In the genomic region with DNA sequence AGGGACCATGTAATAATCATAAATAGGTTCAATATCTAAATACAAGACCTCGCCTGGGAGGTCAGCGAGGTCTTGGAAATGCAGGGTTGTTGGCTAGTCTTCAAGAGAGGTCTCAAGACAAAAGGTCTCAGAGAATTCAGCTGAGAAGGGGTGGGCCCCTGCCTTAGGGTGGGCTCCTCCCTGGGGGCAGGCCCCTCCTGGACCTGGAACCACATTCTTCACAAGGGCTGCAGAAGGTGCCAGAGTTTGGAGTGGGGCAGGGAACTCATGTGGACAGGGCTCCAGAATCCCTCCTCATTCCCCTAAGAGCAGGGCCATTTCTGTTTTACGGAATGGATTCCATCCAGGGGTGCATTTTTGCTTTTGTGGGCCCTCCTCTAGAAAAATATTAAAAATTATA, we compare ENCODE assay signal across 31 cellular contexts. TPM values are rescaled to one million over a fixed set of nuclear protein-coding genes. Genes with fewer than 3 reads are reported as not detected.
DNase-seq lines count a peak whose midpoint lies in the region; ATAC-seq and TF ChIP-seq lines count a peak whose summit lies in the region.
"Had no signal": no experiment of that assay in that cellular context is flagged by ENCODE, and none has a peak within 500 bp of the region (broad histone marks: within the 10 kb centered on the region; RNA-seq: fewer than 3 reads in every experiment).

No MANE protein-coding gene starts in this region.

- no peak for ATAC-seq in activated CD8-positive, alpha-beta memory T cell treated with anti-CD3 and anti-CD28 coated beads, Interleukin-2, amount 10 ng/mL, durations not matched to agents 7 days and 5 days
- ATAC-seq in natural killer cell treated with Interleukin-12 subunit alpha and Interleukin-12 subunit beta and Interleukin-15 and Interleukin-18, amount 100 ng/mL, for 72 hours: no peak
- no peak for ATAC-seq in natural killer cell
- ATAC-seq in activated T-helper 17 cell treated with anti-CD3 and anti-CD28 coated beads, Interleukin-2, amount 50 U/mL, for 72 hours (replicated peaks): no peak
- ATAC-seq: A549, GM12878 had no signal

- intact Hi-C loops in natural killer cell (cut with micrococcal nuclease): no loop called here
- intact Hi-C loops in adrenal gland (cut with DNase I): no loop called here

- peaks cover 3% of the 10 kb centered on the region for H3K27me3 ChIP-seq in adrenal gland
- H3K27me3 ChIP-seq: BE2C, BLaER1 had no signal

- peak; percentile 55 for DNase-seq in activated CD8-positive, alpha-beta memory T cell treated with anti-CD3 and anti-CD28 coated beads for 24 hours
- no peak for DNase-seq in activated CD8-positive, alpha-beta memory T cell treated with anti-CD3 and anti-CD28 coated beads, Interleukin-2, amount 10 ng/mL, durations not matched to agents 7 days and 5 days
- peak; percentile 35 for DNase-seq in natural killer cell treated with Interleukin-12 subunit alpha and Interleukin-12 subunit beta and Interleukin-15 and Interleukin-18, amount 100 ng/mL, for 72 hours (ENCODE audit: low spot score)
- no peak for DNase-seq in natural killer cell
- peak; percentile 31 for DNase-seq in coronary artery (ENCODE audit: low spot score)
- DNase-seq in NCI-H524 (lab: John Stamatoyannopoulos, UW): no peak
- no peak for DNase-seq in adrenal gland
- DNase-seq: ACHN; BE2C; C1 segment of cervical spinal cord; CD4-positive, alpha-beta memory T cell; CD4-positive, CD25-positive, alpha-beta regulatory T cell; CD8-positive, alpha-beta memory T cell; COR-L47; DMS 273 treated with DMSO at 0.1 percent for 48 hours; DMS153; DMS53; DMS79; DND-41; EL; GDM1 had no signal

- H3K36me3 ChIP-seq in adrenal gland (replicated peaks in 1 of 2): no peaks in the 10 kb centered on the region
- H3K36me3 ChIP-seq: BE2C, BLaER1 had no signal

- peaks cover 2% of the 10 kb centered on the region for H3K9me3 Mint-ChIP-seq in activated CD8-positive, alpha-beta memory T cell treated with anti-CD3 and anti-CD28 coated beads, Interleukin-2, amount 10 ng/mL, durations not matched to agents 7 days and 5 days (ENCODE audit: low read depth)
- H3K9me3 Mint-ChIP-seq in natural killer cell treated with Interleukin-12 subunit alpha and Interleukin-12 subunit beta and Interleukin-15 and Interleukin-18, amount 100 ng/mL, for 72 hours: peaks cover 4% of the 10 kb centered on the region
- H3K9me3 Mint-ChIP-seq in natural killer cell: no peaks in the 10 kb centered on the region
- H3K9me3 Mint-ChIP-seq in activated T-helper 17 cell treated with anti-CD3 and anti-CD28 coated beads, Interleukin-2, amount 50 U/mL, for 72 hours: no peaks in the 10 kb centered on the region

- H3K4me1 ChIP-seq in adrenal gland (replicated peaks in 1 of 2): no peaks in the 10 kb centered on the region
- H3K4me1 ChIP-seq: A549, BE2C, BLaER1 had no signal

- TF ChIP-seq CTCF in natural killer cell (IDR thresholded peaks at IDR 0.05) (no peak), coronary artery (IDR thresholded peaks at IDR 0.05) (no peak), adrenal gland (IDR thresholded peaks at IDR 0.05) (no peak)

- H3K4me3 ChIP-seq in coronary artery (no peak overlapping the region), adrenal gland (no peak overlapping the region)
- H3K4me3 ChIP-seq: A549, BLaER1, GM12878 had no signal

- no peak overlapping the region for H3K27ac Mint-ChIP-seq in activated CD8-positive, alpha-beta memory T cell treated with anti-CD3 and anti-CD28 coated beads, Interleukin-2, amount 10 ng/mL, durations not matched to agents 7 days and 5 days
- no peak overlapping the region for H3K27ac Mint-ChIP-seq in natural killer cell treated with Interleukin-12 subunit alpha and Interleukin-12 subunit beta and Interleukin-15 and Interleukin-18, amount 100 ng/mL, for 72 hours
- no peak overlapping the region for H3K27ac Mint-ChIP-seq in natural killer cell
- H3K27ac Mint-ChIP-seq in activated T-helper 17 cell treated with anti-CD3 and anti-CD28 coated beads, Interleukin-2, amount 50 U/mL, for 72 hours: no peak overlapping the region
- H3K27ac Mint-ChIP-seq: CD14-positive monocyte; CD4-positive, alpha-beta memory T cell; CD4-positive, CD25-positive, alpha-beta regulatory T cell; CD8-positive, alpha-beta memory T cell had no signal

- peaks cover 5% of the 10 kb centered on the region for H3K4me1 Mint-ChIP-seq in activated CD8-positive, alpha-beta memory T cell treated with anti-CD3 and anti-CD28 coated beads, Interleukin-2, amount 10 ng/mL, durations not matched to agents 7 days and 5 days
- H3K4me1 Mint-ChIP-seq in natural killer cell treated with Interleukin-12 subunit alpha and Interleukin-12 subunit beta and Interleukin-15 and Interleukin-18, amount 100 ng/mL, for 72 hours (ENCODE audit: low read depth in 2 of 2): no peaks in the 10 kb centered on the region
- no peaks in the 10 kb centered on the region for H3K4me1 Mint-ChIP-seq in natural killer cell
- H3K4me1 Mint-ChIP-seq in activated T-helper 17 cell treated with anti-CD3 and anti-CD28 coated beads, Interleukin-2, amount 50 U/mL, for 72 hours: peaks cover 7% of the 10 kb centered on the region
- H3K4me1 Mint-ChIP-seq: CD4-positive, alpha-beta memory T cell; CD4-positive, CD25-positive, alpha-beta regulatory T cell; CD8-positive, alpha-beta memory T cell had no signal

- no peak for TF ChIP-seq POLR2A in adrenal gland (IDR thresholded peaks at IDR 0.05)

- H3K27me3 Mint-ChIP-seq in activated CD8-positive, alpha-beta memory T cell treated with anti-CD3 and anti-CD28 coated beads, Interleukin-2, amount 10 ng/mL, durations not matched to agents 7 days and 5 days: peaks cover 6% of the 10 kb centered on the region
- H3K27me3 Mint-ChIP-seq in natural killer cell treated with Interleukin-12 subunit alpha and Interleukin-12 subunit beta and Interleukin-15 and Interleukin-18, amount 100 ng/mL, for 72 hours: peaks cover 28 to 33% of the 10 kb centered on the region in 2 donors
- peaks cover 19 to 20% of the 10 kb centered on the region in 2 donors for H3K27me3 Mint-ChIP-seq in natural killer cell (ENCODE audit: low read depth in 2 of 2)
- peaks cover 24% of the 10 kb centered on the region for H3K27me3 Mint-ChIP-seq in activated T-helper 17 cell treated with anti-CD3 and anti-CD28 coated beads, Interleukin-2, amount 50 U/mL, for 72 hours
- H3K27me3 Mint-ChIP-seq: CD4-positive, CD25-positive, alpha-beta regulatory T cell had no signal

- H3K36me3 Mint-ChIP-seq in activated CD8-positive, alpha-beta memory T cell treated with anti-CD3 and anti-CD28 coated beads, Interleukin-2, amount 10 ng/mL, durations not matched to agents 7 days and 5 days: peaks cover under 1% of the 10 kb centered on the region
- no peaks in the 10 kb centered on the region for H3K36me3 Mint-ChIP-seq in natural killer cell treated with Interleukin-12 subunit alpha and Interleukin-12 subunit beta and Interleukin-15 and Interleukin-18, amount 100 ng/mL, for 72 hours
- no peaks in the 10 kb centered on the region for H3K36me3 Mint-ChIP-seq in natural killer cell
- H3K36me3 Mint-ChIP-seq in activated T-helper 17 cell treated with anti-CD3 and anti-CD28 coated beads, Interleukin-2, amount 50 U/mL, for 72 hours (ENCODE audit: low read depth): no peaks in the 10 kb centered on the region
- H3K36me3 Mint-ChIP-seq: CD4-positive, alpha-beta memory T cell; CD4-positive, CD25-positive, alpha-beta regulatory T cell; CD8-positive, alpha-beta memory T cell had no signal

- H3K27ac ChIP-seq in coronary artery (no peak overlapping the region), adrenal gland (no peak overlapping the region)
- H3K27ac ChIP-seq: 22Rv1, A549, BLaER1 had no signal

- H3K9me3 ChIP-seq in adrenal gland (replicated peaks in 1 of 3): no peaks in the 10 kb centered on the region
- H3K9me3 ChIP-seq: BE2C, BLaER1 had no signal

- 64 to 74% (median 68%) methylated on average over 3 of the region's 3 CpGs for WGBS in adrenal gland, 4 donors

- CTCF ChIA-PET in activated CD8-positive, alpha-beta memory T cell treated with anti-CD3 and anti-CD28 coated beads, Interleukin-2, amount 10 ng/mL, durations not matched to agents 7 days and 5 days (lab: Charles Lee): interaction anchor here (1.0 kb wide), 1 partner anchor 15 kb away, joined by 4 read pairs; no protein-coding TSS in a partner anchor

- H3K4me3 Mint-ChIP-seq in activated CD8-positive, alpha-beta memory T cell treated with anti-CD3 and anti-CD28 coated beads, Interleukin-2, amount 10 ng/mL, durations not matched to agents 7 days and 5 days: no peak overlapping the region
- no peak overlapping the region for H3K4me3 Mint-ChIP-seq in natural killer cell treated with Interleukin-12 subunit alpha and Interleukin-12 subunit beta and Interleukin-15 and Interleukin-18, amount 100 ng/mL, for 72 hours
- H3K4me3 Mint-ChIP-seq in natural killer cell: no peak overlapping the region
- H3K4me3 Mint-ChIP-seq in activated T-helper 17 cell treated with anti-CD3 and anti-CD28 coated beads, Interleukin-2, amount 50 U/mL, for 72 hours: peak overlapping the region; percentile 17
- H3K4me3 Mint-ChIP-seq: CD14-positive monocyte; CD4-positive, alpha-beta memory T cell; CD4-positive, CD25-positive, alpha-beta regulatory T cell; CD8-positive, alpha-beta memory T cell had no signal

RNA-seq across cellular contexts. Expression of gene CEACAM18, which starts 10.2 kb away (rescaled TPM):
- not detected for total RNA-seq in activated CD8-positive, alpha-beta memory T cell treated with anti-CD3 and anti-CD28 coated beads, Interleukin-2, amount 10 ng/mL, durations not matched to agents 7 days and 5 days
- total RNA-seq in natural killer cell treated with Interleukin-12 subunit alpha and Interleukin-12 subunit beta and Interleukin-15 and Interleukin-18, amount 100 ng/mL, for 72 hours: not detected
- not detected for total RNA-seq in natural killer cell
- not detected for total RNA-seq in activated T-helper 17 cell treated with anti-CD3 and anti-CD28 coated beads, Interleukin-2, amount 50 U/mL, for 72 hours
- not detected for total RNA-seq in adrenal gland
- polyA plus RNA-seq in adrenal gland: not detected
- total RNA-seq: A172; CD4-positive, alpha-beta memory T cell; CD4-positive, CD25-positive, alpha-beta regulatory T cell; CD8-positive, alpha-beta memory T cell; Daoy; G401; GM12878 had no signal
- polyA plus RNA-seq: A549; AG04450; CD14-positive monocyte; CD4-positive, alpha-beta memory T cell; CD4-positive, CD25-positive, alpha-beta regulatory T cell; CD8-positive, alpha-beta memory T cell; GM12878 had no signal

RNA-seq across cellular contexts. Expression of gene SIGLEC12, which starts 13.1 kb away (rescaled TPM):
- 1 to 10 TPM in 1 of 2 experiments, under 1 TPM in 1; 0.98 to 3.9 TPM for total RNA-seq in activated CD8-positive, alpha-beta memory T cell treated with anti-CD3 and anti-CD28 coated beads, Interleukin-2, amount 10 ng/mL, durations not matched to agents 7 days and 5 days
- total RNA-seq in natural killer cell treated with Interleukin-12 subunit alpha and Interleukin-12 subunit beta and Interleukin-15 and Interleukin-18, amount 100 ng/mL, for 72 hours: under 1 TPM in 1 of 2 donors, not detected in 1; 0.70 TPM
- total RNA-seq in natural killer cell (under 1 TPM in 2 of 3 donors, not detected in 1; 0.50 to 0.57 TPM), adrenal gland (1 to 10 TPM in 4 of 8 donors, under 1 TPM in 2, not detected in 2; 0.30 to 3.1 (median 1.1) TPM)
- total RNA-seq in activated T-helper 17 cell treated with anti-CD3 and anti-CD28 coated beads, Interleukin-2, amount 50 U/mL, for 72 hours: under 1 TPM; 0.22 to 0.34 TPM
- 1 to 10 TPM in 1 of 3 donors, under 1 TPM in 2; 0.34 to 1.2 (median 0.48) TPM for polyA plus RNA-seq in adrenal gland
- total RNA-seq: A172; CD4-positive, alpha-beta memory T cell; CD4-positive, CD25-positive, alpha-beta regulatory T cell; Daoy; G401 had no signal
- polyA plus RNA-seq: A549; AG04450; CD4-positive, alpha-beta memory T cell had no signal

RNA-seq across cellular contexts. Expression of gene SIGLEC8, which starts 30.2 kb away (rescaled TPM):
- not detected for total RNA-seq in activated CD8-positive, alpha-beta memory T cell treated with anti-CD3 and anti-CD28 coated beads, Interleukin-2, amount 10 ng/mL, durations not matched to agents 7 days and 5 days
- not detected for total RNA-seq in natural killer cell treated with Interleukin-12 subunit alpha and Interleukin-12 subunit beta and Interleukin-15 and Interleukin-18, amount 100 ng/mL, for 72 hours
- total RNA-seq in natural killer cell (not detected), adrenal gland (10 to 100 TPM in 3 of 8 donors, 1 to 10 TPM in 5; 1.5 to 34.0 (median 9.4) TPM)
- total RNA-seq in activated T-helper 17 cell treated with anti-CD3 and anti-CD28 coated beads, Interleukin-2, amount 50 U/mL, for 72 hours: not detected
- 1 to 10 TPM; 1.1 to 3.0 (median 2.4) TPM for polyA plus RNA-seq in adrenal gland
- total RNA-seq: A172; CD4-positive, alpha-beta memory T cell; CD4-positive, CD25-positive, alpha-beta regulatory T cell; CD8-positive, alpha-beta memory T cell; Daoy; G401; GM12878 had no signal
- polyA plus RNA-seq: A549; AG04450; CD14-positive monocyte; CD4-positive, alpha-beta memory T cell; CD4-positive, CD25-positive, alpha-beta regulatory T cell; CD8-positive, alpha-beta memory T cell; GM12878 had no signal

RNA-seq across cellular contexts. Expression of gene SIGLEC6, which starts 43.0 kb away (rescaled TPM):
- not detected for total RNA-seq in activated CD8-positive, alpha-beta memory T cell treated with anti-CD3 and anti-CD28 coated beads, Interleukin-2, amount 10 ng/mL, durations not matched to agents 7 days and 5 days
- total RNA-seq in natural killer cell treated with Interleukin-12 subunit alpha and Interleukin-12 subunit beta and Interleukin-15 and Interleukin-18, amount 100 ng/mL, for 72 hours: 1 to 10 TPM in 1 of 2 donors, not detected in 1; 1.0 TPM
- 1 to 10 TPM in 1 of 3 donors, under 1 TPM in 2; 0.25 to 2.4 (median 0.59) TPM for total RNA-seq in natural killer cell
- not detected for total RNA-seq in activated T-helper 17 cell treated with anti-CD3 and anti-CD28 coated beads, Interleukin-2, amount 50 U/mL, for 72 hours
- under 1 TPM in 1 of 8 donors, not detected in 7; 0.18 TPM for total RNA-seq in adrenal gland
- polyA plus RNA-seq in adrenal gland: not detected
- total RNA-seq: A172; CD4-positive, alpha-beta memory T cell; CD4-positive, CD25-positive, alpha-beta regulatory T cell; CD8-positive, alpha-beta memory T cell; Daoy; G401 had no signal
- polyA plus RNA-seq: A549; AG04450; CD14-positive monocyte; CD4-positive, CD25-positive, alpha-beta regulatory T cell; CD8-positive, alpha-beta memory T cell had no signal

Comparison
In these comparisons a context has a peak if more than half of its experiments do, and no peak if none do; other contexts are left out.
1. DNase-seq: peak in activated CD8-positive, alpha-beta memory T cell treated with anti-CD3 and anti-CD28 coated beads for 24 hours (single experiment), natural killer cell treated with Interleukin-12 subunit alpha and Interleukin-12 subunit beta and Interleukin-15 and Interleukin-18, amount 100 ng/mL, for 72 hours (single experiment) and coronary artery (single experiment); none in activated CD8-positive, alpha-beta memory T cell treated with anti-CD3 and anti-CD28 coated beads, Interleukin-2, amount 10 ng/mL, durations not matched to agents 7 days and 5 days (single experiment), natural killer cell (single experiment), NCI-H524 (0 of 2) and adrenal gland (0 of 7).